ENCODE assay signal across 1 cellular context in the genomic region with DNA sequence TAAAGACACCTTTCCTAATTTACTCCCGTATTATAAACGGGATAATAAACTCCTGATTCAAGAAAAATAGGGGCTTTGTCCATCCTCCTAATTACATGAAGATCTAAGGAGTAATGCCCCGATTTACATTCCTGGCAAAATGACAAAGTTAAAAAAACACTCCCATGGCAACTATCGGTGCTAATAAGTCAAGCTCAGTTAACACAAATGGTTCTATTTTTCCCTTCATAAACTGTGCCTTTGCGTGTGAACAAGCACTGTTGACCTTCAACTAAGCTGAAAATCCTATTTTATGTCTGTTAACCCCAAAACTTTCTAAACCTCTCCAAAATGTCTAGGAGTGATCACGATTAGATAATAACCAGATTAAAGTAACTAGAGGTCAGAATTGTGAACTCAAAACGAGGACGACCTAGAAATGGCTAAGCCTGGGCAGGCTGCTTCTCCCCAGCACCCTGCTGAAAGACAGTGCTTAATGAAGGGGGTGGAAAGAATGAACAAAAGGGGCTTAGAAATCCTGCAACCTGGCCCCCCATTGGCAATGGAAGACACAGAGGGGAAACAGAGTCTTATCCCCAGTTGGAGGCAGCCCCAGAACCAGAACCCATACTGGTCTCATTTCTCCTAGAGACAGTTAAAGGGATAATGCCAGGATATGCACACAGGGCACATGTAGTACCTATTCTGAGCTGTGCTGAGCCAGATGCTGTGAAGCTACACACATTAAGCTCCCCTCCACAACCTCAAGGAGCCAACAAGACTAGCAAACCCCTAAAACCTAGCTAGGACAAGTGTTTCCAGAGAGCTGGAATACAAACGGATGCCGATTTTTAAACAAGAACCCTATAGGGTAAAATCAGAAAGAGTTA.
TF ChIP-seq lines count a peak whose summit lies in the region.

No MANE protein-coding gene starts in this region.

TF ChIP-seq in H1, 55 proteins besides CTCF, POLR2A, EP300 and RAD21:
- TF ChIP-seq, protein P1, sequence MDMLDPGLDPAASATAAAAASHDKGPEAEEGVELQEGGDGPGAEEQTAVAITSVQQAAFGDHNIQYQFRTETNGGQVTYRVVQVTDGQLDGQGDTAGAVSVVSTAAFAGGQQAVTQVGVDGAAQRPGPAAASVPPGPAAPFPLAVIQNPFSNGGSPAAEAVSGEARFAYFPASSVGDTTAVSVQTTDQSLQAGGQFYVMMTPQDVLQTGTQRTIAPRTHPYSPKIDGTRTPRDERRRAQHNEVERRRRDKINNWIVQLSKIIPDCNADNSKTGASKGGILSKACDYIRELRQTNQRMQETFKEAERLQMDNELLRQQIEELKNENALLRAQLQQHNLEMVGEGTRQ (IDR thresholded peaks at IDR 0.05; ENCODE audit: low read length), result no peak
- TF ChIP-seq SUZ12 (IDR thresholded peaks at IDR 0.05; ENCODE audit: low read length) (no peak), CHD1 (IDR thresholded peaks at IDR 0.05; ENCODE audit: low read depth, low read length) (no peak), KDM5A (IDR thresholded peaks at IDR 0.05; ENCODE audit: low read length) (no peak), POU5F1 (IDR thresholded peaks at IDR 0.05; ENCODE audit: low read depth, low read length) (no peak)
